1 cellular context compared by ENCODE assay signal in the genomic region with DNA sequence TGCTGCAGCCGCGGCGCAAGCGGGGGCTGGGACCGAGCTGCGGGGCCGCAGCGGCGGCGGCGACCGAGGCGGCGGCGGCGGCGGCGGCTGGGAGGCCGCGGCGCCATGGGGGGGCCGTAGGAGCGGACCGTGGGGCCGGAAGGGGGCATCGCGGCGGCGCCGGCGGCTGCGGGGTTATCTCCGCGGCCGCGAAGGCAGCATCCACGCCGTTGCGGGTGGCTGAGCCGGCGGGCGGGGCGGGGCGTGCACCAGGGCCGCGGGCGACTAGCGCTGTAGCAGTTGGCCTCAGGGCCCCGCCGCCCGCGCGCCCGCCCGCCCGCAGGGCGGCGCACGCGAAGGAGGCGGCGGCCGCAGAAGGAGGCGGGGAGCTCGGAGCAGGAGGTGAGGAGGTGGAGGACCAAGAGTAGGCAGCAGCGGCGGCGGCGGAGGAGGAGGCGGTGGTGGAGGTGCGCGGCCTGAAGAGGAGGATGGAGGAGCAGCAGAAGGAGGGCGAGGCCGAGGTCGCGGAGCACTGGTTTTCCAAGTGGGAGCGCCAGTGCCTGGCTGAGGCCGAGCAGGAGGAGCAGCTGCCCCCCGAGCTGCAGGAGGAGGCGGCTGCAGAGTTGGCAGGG.
TF ChIP-seq lines count a peak whose summit lies in the region.

No MANE protein-coding gene starts in this region.

TF ChIP-seq in HepG2, 621 proteins besides CTCF, POLR2A, EP300 and RAD21 (continued from another document):
- TF ChIP-seq, protein P1, sequence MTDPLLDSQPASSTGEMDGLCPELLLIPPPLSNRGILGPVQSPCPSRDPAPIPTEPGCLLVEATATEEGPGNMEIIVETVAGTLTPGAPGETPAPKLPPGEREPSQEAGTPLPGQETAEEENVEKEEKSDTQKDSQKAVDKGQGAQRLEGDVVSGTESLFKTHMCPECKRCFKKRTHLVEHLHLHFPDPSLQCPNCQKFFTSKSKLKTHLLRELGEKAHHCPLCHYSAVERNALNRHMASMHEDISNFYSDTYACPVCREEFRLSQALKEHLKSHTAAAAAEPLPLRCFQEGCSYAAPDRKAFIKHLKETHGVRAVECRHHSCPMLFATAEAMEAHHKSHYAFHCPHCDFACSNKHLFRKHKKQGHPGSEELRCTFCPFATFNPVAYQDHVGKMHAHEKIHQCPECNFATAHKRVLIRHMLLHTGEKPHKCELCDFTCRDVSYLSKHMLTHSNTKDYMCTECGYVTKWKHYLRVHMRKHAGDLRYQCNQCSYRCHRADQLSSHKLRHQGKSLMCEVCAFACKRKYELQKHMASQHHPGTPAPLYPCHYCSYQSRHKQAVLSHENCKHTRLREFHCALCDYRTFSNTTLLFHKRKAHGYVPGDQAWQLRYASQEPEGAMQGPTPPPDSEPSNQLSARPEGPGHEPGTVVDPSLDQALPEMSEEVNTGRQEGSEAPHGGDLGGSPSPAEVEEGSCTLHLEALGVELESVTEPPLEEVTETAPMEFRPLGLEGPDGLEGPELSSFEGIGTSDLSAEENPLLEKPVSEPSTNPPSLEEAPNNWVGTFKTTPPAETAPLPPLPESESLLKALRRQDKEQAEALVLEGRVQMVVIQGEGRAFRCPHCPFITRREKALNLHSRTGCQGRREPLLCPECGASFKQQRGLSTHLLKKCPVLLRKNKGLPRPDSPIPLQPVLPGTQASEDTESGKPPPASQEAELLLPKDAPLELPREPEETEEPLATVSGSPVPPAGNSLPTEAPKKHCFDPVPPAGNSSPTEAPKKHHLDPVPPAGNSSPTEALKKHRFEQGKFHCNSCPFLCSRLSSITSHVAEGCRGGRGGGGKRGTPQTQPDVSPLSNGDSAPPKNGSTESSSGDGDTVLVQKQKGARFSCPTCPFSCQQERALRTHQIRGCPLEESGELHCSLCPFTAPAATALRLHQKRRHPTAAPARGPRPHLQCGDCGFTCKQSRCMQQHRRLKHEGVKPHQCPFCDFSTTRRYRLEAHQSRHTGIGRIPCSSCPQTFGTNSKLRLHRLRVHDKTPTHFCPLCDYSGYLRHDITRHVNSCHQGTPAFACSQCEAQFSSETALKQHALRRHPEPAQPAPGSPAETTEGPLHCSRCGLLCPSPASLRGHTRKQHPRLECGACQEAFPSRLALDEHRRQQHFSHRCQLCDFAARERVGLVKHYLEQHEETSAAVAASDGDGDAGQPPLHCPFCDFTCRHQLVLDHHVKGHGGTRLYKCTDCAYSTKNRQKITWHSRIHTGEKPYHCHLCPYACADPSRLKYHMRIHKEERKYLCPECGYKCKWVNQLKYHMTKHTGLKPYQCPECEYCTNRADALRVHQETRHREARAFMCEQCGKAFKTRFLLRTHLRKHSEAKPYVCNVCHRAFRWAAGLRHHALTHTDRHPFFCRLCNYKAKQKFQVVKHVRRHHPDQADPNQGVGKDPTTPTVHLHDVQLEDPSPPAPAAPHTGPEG (CRISPR knock-in tag; IDR thresholded peaks at IDR 0.05) = no peak
- no peak for TF ChIP-seq CCDC6 (CRISPR knock-in tag; IDR thresholded peaks at IDR 0.05)
TF ChIP-seq in HepG2: peak in this region for 0.
